In genomic region chr1:24911651-24912144, GRCh38 we compare ENCODE assay signal across 14 cellular contexts. TPM values are rescaled to one million over a fixed set of nuclear protein-coding genes. Genes with fewer than 3 reads are reported as not detected.
DNase-seq lines count a peak whose midpoint lies in the region; ATAC-seq and TF ChIP-seq lines count a peak whose summit lies in the region.
"Had no signal": no experiment of that assay in that cellular context is flagged by ENCODE, and none has a peak within 500 bp of the region (broad histone marks: within the 10 kb centered on the region; RNA-seq: fewer than 3 reads in every experiment).

No MANE protein-coding gene starts in this region.

- H3K27me3 Mint-ChIP-seq in activated CD4-positive, alpha-beta T cell treated with anti-CD3 and anti-CD28 coated beads, Interleukin-2, amount 10 ng/mL, durations not matched to agents 7 days and 5 days, result no peaks in the 10 kb centered on the region
- H3K27me3 Mint-ChIP-seq in activated B cell treated with CpG ODN at 0.5 μM for 24 hours, result no peaks in the 10 kb centered on the region
- no peaks in the 10 kb centered on the region for H3K27me3 Mint-ChIP-seq in stimulated activated memory B cell treated with anti-CD40 and anti-IgM and Interleukin-4, amounts not matched to agents 10 μg/mL and 1 μg/mL and 100 μg/mL, for 72 hours

- ATAC-seq in activated B cell treated with CpG ODN at 0.5 μM for 24 hours (ENCODE audit: low read depth) (no peak), HG02970 (IDR thresholded peaks at IDR 0.05; ENCODE audit: low FRiP score, unreplicated experiment) (no peak)
- no peak for ATAC-seq in stimulated activated memory B cell treated with anti-CD40 and anti-IgM and Interleukin-4, amounts not matched to agents 10 μg/mL and 1 μg/mL and 100 μg/mL, for 72 hours

- H3K4me1 Mint-ChIP-seq in activated CD4-positive, alpha-beta T cell treated with anti-CD3 and anti-CD28 coated beads, Interleukin-2, amount 10 ng/mL, durations not matched to agents 7 days and 5 days, result peaks cover 35% of the 10 kb centered on the region
- peaks cover 17% of the 10 kb centered on the region for H3K4me1 Mint-ChIP-seq in activated B cell treated with CpG ODN at 0.5 μM for 24 hours
- peaks cover 70% of the 10 kb centered on the region for H3K4me1 Mint-ChIP-seq in stimulated activated memory B cell treated with anti-CD40 and anti-IgM and Interleukin-4, amounts not matched to agents 10 μg/mL and 1 μg/mL and 100 μg/mL, for 72 hours

- TF ChIP-seq CTCF in activated B cell treated with CpG ODN at 0.5 μM for 24 hours (IDR thresholded peaks at IDR 0.05), result no peak

- intact Hi-C loops in activated B cell treated with CpG ODN at 0.5 μM for 24 hours (cut with micrococcal nuclease), result no loop called here

- H3K9me3 Mint-ChIP-seq in activated CD4-positive, alpha-beta T cell treated with anti-CD3 and anti-CD28 coated beads, Interleukin-2, amount 10 ng/mL, durations not matched to agents 7 days and 5 days, result no peaks in the 10 kb centered on the region
- H3K9me3 Mint-ChIP-seq in activated B cell treated with CpG ODN at 0.5 μM for 24 hours, result no peaks in the 10 kb centered on the region
- H3K9me3 Mint-ChIP-seq in stimulated activated memory B cell treated with anti-CD40 and anti-IgM and Interleukin-4, amounts not matched to agents 10 μg/mL and 1 μg/mL and 100 μg/mL, for 72 hours, result no peaks in the 10 kb centered on the region

- H3K36me3 Mint-ChIP-seq in activated CD4-positive, alpha-beta T cell treated with anti-CD3 and anti-CD28 coated beads, Interleukin-2, amount 10 ng/mL, durations not matched to agents 7 days and 5 days (ENCODE audit: low read depth), result peaks cover 70% of the 10 kb centered on the region
- H3K36me3 Mint-ChIP-seq in activated B cell treated with CpG ODN at 0.5 μM for 24 hours (ENCODE audit: low read depth), result peaks cover 89% of the 10 kb centered on the region
- H3K36me3 Mint-ChIP-seq in stimulated activated memory B cell treated with anti-CD40 and anti-IgM and Interleukin-4, amounts not matched to agents 10 μg/mL and 1 μg/mL and 100 μg/mL, for 72 hours, result peaks cover 78% of the 10 kb centered on the region

- H3K27ac Mint-ChIP-seq in activated CD4-positive, alpha-beta T cell treated with anti-CD3 and anti-CD28 coated beads, Interleukin-2, amount 10 ng/mL, durations not matched to agents 7 days and 5 days, result peak overlapping the region; percentile 84
- peak overlapping the region; percentile 18 for H3K27ac Mint-ChIP-seq in activated B cell treated with CpG ODN at 0.5 μM for 24 hours
- peak overlapping the region; percentile 58 for H3K27ac Mint-ChIP-seq in stimulated activated memory B cell treated with anti-CD40 and anti-IgM and Interleukin-4, amounts not matched to agents 10 μg/mL and 1 μg/mL and 100 μg/mL, for 72 hours

- no peak overlapping the region for H3K4me3 Mint-ChIP-seq in activated CD4-positive, alpha-beta T cell treated with anti-CD3 and anti-CD28 coated beads, Interleukin-2, amount 10 ng/mL, durations not matched to agents 7 days and 5 days
- no peak overlapping the region for H3K4me3 Mint-ChIP-seq in activated B cell treated with CpG ODN at 0.5 μM for 24 hours
- H3K4me3 Mint-ChIP-seq in stimulated activated memory B cell treated with anti-CD40 and anti-IgM and Interleukin-4, amounts not matched to agents 10 μg/mL and 1 μg/mL and 100 μg/mL, for 72 hours, result no peak overlapping the region

- DNase-seq in activated CD4-positive, alpha-beta T cell treated with anti-CD3 and anti-CD28 coated beads, Interleukin-2, amount 10 ng/mL, durations not matched to agents 7 days and 5 days, result no peak
- no peak for DNase-seq in activated CD4-positive, alpha-beta T cell treated with anti-CD3 and anti-CD28 coated beads for 48 hours
- no peak for DNase-seq in activated B cell treated with CpG ODN at 0.5 μM for 24 hours
- DNase-seq in fibroblast of gingiva (ENCODE audit: low read depth), result peak; percentile 80
- no peak for DNase-seq in cerebellar nuclear complex (lab: John Stamatoyannopoulos, UW)
- DNase-seq in SK-N-DZ (ENCODE audit: low spot score), result no peak
- DNase-seq: KG1, left ventricle myocardium inferior, NCI-H1694, NCI-H526, trophoblast cell had no signal

- POLR2A ChIA-PET in activated CD4-positive, alpha-beta T cell treated with anti-CD3 and anti-CD28 coated beads, Interleukin-2, amount 10 ng/mL, durations not matched to agents 7 days and 5 days (lab: Charles Lee), result no interaction called here
- POLR2A ChIA-PET in activated B cell treated with CpG ODN at 0.5 μM for 24 hours (lab: Charles Lee), result interaction anchor here (1.6 to 1.7 kb wide), 2 partner anchors 12 to 64 kb away, joined by 5 to 8 read pairs; no protein-coding TSS in a partner anchor

- CTCF ChIA-PET in activated CD4-positive, alpha-beta T cell treated with anti-CD3 and anti-CD28 coated beads, Interleukin-2, amount 10 ng/mL, durations not matched to agents 7 days and 5 days (lab: Charles Lee), result no interaction called here
- CTCF ChIA-PET in activated B cell treated with CpG ODN at 0.5 μM for 24 hours (lab: Charles Lee), result no interaction called here

RNA-seq across cellular contexts. Expression of gene RUNX3, which starts 18.4 kb away (rescaled TPM):
- total RNA-seq in activated CD4-positive, alpha-beta T cell treated with anti-CD3 and anti-CD28 coated beads, Interleukin-2, amount 10 ng/mL, durations not matched to agents 7 days and 5 days, result 100 to 1,000 TPM; 108 to 125 TPM
- total RNA-seq in activated B cell treated with CpG ODN at 0.5 μM for 24 hours, result 141 and 153 TPM in 2 replicates
- polyA plus RNA-seq in SK-N-DZ (2014; cell fraction: cytosol; rRNA removed), result 0.05 TPM in 1 of 2 replicates, not detected in the other
- polyA plus RNA-seq in SK-N-DZ (2014; cell fraction: nucleus; rRNA removed), result not detected in 2 replicates
- total RNA-seq: endothelial cell of umbilical vein had no signal
- polyA plus RNA-seq: endothelial cell of umbilical vein had no signal

Comparison
In these comparisons a context has a peak if more than half of its experiments do, and no peak if none do; other contexts are left out.
1. H3K27ac Mint-ChIP-seq: peak in every context shown above with its lines; median percentile 84 in activated CD4-positive, alpha-beta T cell treated with anti-CD3 and anti-CD28 coated beads, Interleukin-2, amount 10 ng/mL, durations not matched to agents 7 days and 5 days; 58 in stimulated activated memory B cell treated with anti-CD40 and anti-IgM and Interleukin-4, amounts not matched to agents 10 μg/mL and 1 μg/mL and 100 μg/mL, for 72 hours; 18 in activated B cell treated with CpG ODN at 0.5 μM for 24 hours.